ENCODE assay signal across 8 cellular contexts in genomic region chr6:26521485-26522391, GRCh38. TPM values are rescaled to one million over a fixed set of nuclear protein-coding genes. Genes with fewer than 3 reads are reported as not detected.
DNase-seq lines count a peak whose midpoint lies in the region; ATAC-seq and TF ChIP-seq lines count a peak whose summit lies in the region.

No MANE protein-coding gene starts in this region.

- H3K27me3 Mint-ChIP-seq in stimulated activated naive CD8-positive, alpha-beta T cell treated with anti-CD3 and anti-CD28 coated beads, Interleukin-15, amount 100 ng/mL, for 72 hours: no peaks in the 10 kb centered on the region

- no peaks in the 10 kb centered on the region for H3K9me3 Mint-ChIP-seq in stimulated activated naive CD8-positive, alpha-beta T cell treated with anti-CD3 and anti-CD28 coated beads, Interleukin-15, amount 100 ng/mL, for 72 hours

- H2AFZ ChIP-seq in neural cell (ENCODE audit: low read depth, low read length): no peak overlapping the region

- H3K4me3 Mint-ChIP-seq in stimulated activated naive CD8-positive, alpha-beta T cell treated with anti-CD3 and anti-CD28 coated beads, Interleukin-15, amount 100 ng/mL, for 72 hours: peak overlapping the region; percentile 89 to 93

- TF ChIP-seq RAD21 in neural cell (conservative IDR thresholded peaks at IDR 0.05): no peak

- no peak overlapping the region for H3K4me2 ChIP-seq in neural cell (ENCODE audit: low read length)

- TF ChIP-seq EP300 in neural cell (conservative IDR thresholded peaks at IDR 0.05; ENCODE audit: poor library complexity, severe bottlenecking): no peak

- TF ChIP-seq CTCF in neural cell (IDR thresholded peaks at IDR 0.05; ENCODE audit: poor library complexity, severe bottlenecking): no peak

- H3F3A ChIP-seq in neural cell (ENCODE audit: insufficient read depth, low read length, poor library complexity, severe bottlenecking): no peaks in the 10 kb centered on the region

- H3K9me3 ChIP-seq in neural cell (ENCODE audit: low read length): no peaks in the 10 kb centered on the region

- peaks cover 38% of the 10 kb centered on the region for H3K4me1 Mint-ChIP-seq in stimulated activated naive CD8-positive, alpha-beta T cell treated with anti-CD3 and anti-CD28 coated beads, Interleukin-15, amount 100 ng/mL, for 72 hours

- H3K36me3 ChIP-seq in neural cell (ENCODE audit: insufficient read depth, low read length): no peaks in the 10 kb centered on the region

- no peaks in the 10 kb centered on the region for H3K79me2 ChIP-seq in neural cell (replicated peaks; ENCODE audit: insufficient read depth, low read length)

- H3K27me3 ChIP-seq in neural cell (ENCODE audit: insufficient read depth, low read depth, low read length): no peaks in the 10 kb centered on the region

- peak; percentile 74 for ATAC-seq in GM19035 (IDR thresholded peaks at IDR 0.05; ENCODE audit: unreplicated experiment)
- ATAC-seq in HG03342 (IDR thresholded peaks at IDR 0.05; ENCODE audit: unreplicated experiment): peak; percentile 68
- ATAC-seq in stimulated activated naive CD8-positive, alpha-beta T cell treated with anti-CD3 and anti-CD28 coated beads, Interleukin-15, amount 100 ng/mL, for 72 hours: peak; percentile 82

- no peak overlapping the region for H3K9ac ChIP-seq in neural cell (ENCODE audit: low read length)

- no peaks in the 10 kb centered on the region for H4K20me1 ChIP-seq in neural cell (ENCODE audit: insufficient read depth)

- peak overlapping the region; percentile 72 for H3K4me3 ChIP-seq in neural cell (ENCODE audit: low read length)

- H3K27ac Mint-ChIP-seq in stimulated activated naive CD8-positive, alpha-beta T cell treated with anti-CD3 and anti-CD28 coated beads, Interleukin-15, amount 100 ng/mL, for 72 hours: peak overlapping the region; percentile 94 to 100

- peak; percentile 83 for DNase-seq in AG20443 (ENCODE audit: low spot score)
- DNase-seq in OCI-M1 (lab: John Stamatoyannopoulos, UW): peak; percentile 93
- DNase-seq in activated T-helper 9 cell treated with anti-CD3 and anti-CD28 coated beads, Interleukin-2, amount 50 U/mL, for 16 hours (ENCODE audit: low read depth): peak; percentile 64
- peak; percentile 63 for DNase-seq in fibroblast of the conjunctiva (ENCODE audit: low read depth)
- peak; percentile 77 to 82 for DNase-seq in stimulated activated naive CD8-positive, alpha-beta T cell treated with anti-CD3 and anti-CD28 coated beads, Interleukin-15, amount 100 ng/mL, for 72 hours

- H3K27ac ChIP-seq in neural cell (ENCODE audit: low read length): no peak overlapping the region

- no peaks in the 10 kb centered on the region for H3K9me2 ChIP-seq in neural cell (ENCODE audit: insufficient read depth, low read length)

TF ChIP-seq in neural cell, 6 proteins besides CTCF, POLR2A, EP300 and RAD21:
- no peak for TF ChIP-seq MXI1 (conservative IDR thresholded peaks at IDR 0.05; ENCODE audit: poor library complexity, severe bottlenecking)
- TF ChIP-seq TAF1 (IDR thresholded peaks at IDR 0.05; ENCODE audit: low read depth): no peak
- TF ChIP-seq REST (IDR thresholded peaks at IDR 0.05; ENCODE audit: borderline replicate concordance): no peak
- no peak for TF ChIP-seq EZH2 (IDR thresholded peaks at IDR 0.05; ENCODE audit: borderline replicate concordance, insufficient read depth, low read length, poor library complexity, severe bottlenecking)
- no peak for TF ChIP-seq SMC3 (conservative IDR thresholded peaks at IDR 0.05; ENCODE audit: poor library complexity)
- TF ChIP-seq POLR2AphosphoS5 (IDR thresholded peaks at IDR 0.05): no peak

RNA-seq across cellular contexts. Expression of gene HMGN4, which starts 16.4 kb away (rescaled TPM):
- 125 and 138 TPM in 2 replicates for polyA plus RNA-seq in neural cell
- polyA minus RNA-seq in neural cell: 92.0 and 99.3 TPM in 2 replicates

RNA-seq across cellular contexts. Expression of gene BTN1A1, which starts 21.6 kb away (rescaled TPM):
- polyA plus RNA-seq in neural cell: not detected in 2 replicates
- polyA minus RNA-seq in neural cell: not detected in 2 replicates
